Comparison of ENCODE assay signal across 11 cellular contexts in the genomic region with DNA sequence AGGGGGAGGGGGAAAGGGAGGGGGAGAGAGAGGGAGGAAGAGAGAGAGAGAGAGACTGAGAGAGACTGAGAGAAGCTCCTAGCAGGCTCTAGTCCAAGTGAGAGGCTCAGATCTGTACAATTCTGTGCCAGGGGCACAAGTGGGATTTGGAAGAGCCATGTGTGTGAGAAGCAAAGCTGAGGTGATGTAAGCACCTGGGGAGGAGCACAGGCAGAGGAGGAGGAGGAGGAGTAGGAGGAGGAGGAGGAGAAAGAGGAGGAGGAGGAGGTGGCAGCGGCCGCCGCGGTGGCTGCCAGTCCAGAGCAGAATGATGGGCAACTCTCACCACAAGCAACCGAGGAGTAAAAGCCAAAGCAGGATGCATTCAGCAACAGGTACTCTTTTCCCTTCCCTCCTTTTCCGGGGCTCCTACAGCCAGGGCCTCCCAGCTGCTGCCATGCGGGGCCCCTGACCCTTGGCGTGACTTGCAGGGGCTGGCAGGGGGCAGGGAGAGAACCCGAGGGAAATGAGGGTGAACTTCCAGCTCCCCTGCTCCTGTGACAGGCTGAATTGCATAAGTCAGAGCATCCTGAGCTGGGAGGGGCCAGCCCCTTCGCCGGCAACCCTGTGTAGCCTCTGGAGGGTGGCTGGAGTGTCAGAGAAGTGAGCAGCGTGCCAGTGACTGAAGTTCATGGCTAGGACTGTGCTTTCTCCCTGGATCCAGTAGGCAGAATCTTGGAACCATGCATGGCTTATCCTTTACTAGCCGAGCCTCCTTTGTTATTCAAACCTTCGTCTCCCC.
DNase-seq lines count a peak whose midpoint lies in the region; ATAC-seq, FAIRE-seq and TF ChIP-seq lines count a peak whose summit lies in the region.
"Had no signal": no experiment of that assay in that cellular context is flagged by ENCODE, and none has a peak within 500 bp of the region (broad histone marks: within the 10 kb centered on the region; RNA-seq: fewer than 3 reads in every experiment).

No MANE protein-coding gene starts in this region.

- POLR2A ChIA-PET in HEK293 (lab: Yijun Ruan, JAX) (interaction anchor here (1.0 kb wide), 1 partner anchor 11 kb away, joined by 3 read pairs; no protein-coding TSS in a partner anchor), SK-N-SH (lab: Yijun Ruan, JAX) (interaction anchor here (0.8 to 2.2 kb wide), 7 partner anchors 10 to 62 kb away, joined by 3 to 7 read pairs (median 4); partner anchors contain the start of gene RTL5)

- FAIRE-seq in GM19239 (lab: Jason Lieb, UNC), result no peak
- FAIRE-seq: endometrium had no signal

- TF ChIP-seq POLR2A in gastroesophageal sphincter (IDR thresholded peaks at IDR 0.05), result no peak

- H3K4me1 ChIP-seq in HEK293 (ENCODE audit: control insufficient read depth, insufficient read depth, low read length) (peaks cover 3% of the 10 kb centered on the region; the same call in 1 of the 2 replicates), SK-N-SH (ENCODE audit: control insufficient read depth in 1 of 2, insufficient read depth in 2 of 2, low read depth in 1 of 2, low read length in 1 of 2) (peaks cover 0 to 30% of the 10 kb centered on the region in 2 experiments; a peak in 1 of 4 replicates), gastroesophageal sphincter (peaks cover 0 to 31% (median 3%) of the 10 kb centered on the region in 3 donors), rectal smooth muscle tissue (ENCODE audit: control insufficient read depth, insufficient read depth, low read length) (peaks cover 7% of the 10 kb centered on the region)

- no peaks in the 10 kb centered on the region for H3K79me2 ChIP-seq in SK-N-SH (ENCODE audit: insufficient read depth)

- peak overlapping the region; percentile 44; the same call in 1 of the 2 replicates for H3K4me2 ChIP-seq in SK-N-SH

- DNase-seq in SK-N-SH, result no peak
- no peak for DNase-seq in HCEC 1CT
- DNase-seq in GM19239 (ENCODE audit: insufficient read length, low spot score), result no peak
- DNase-seq in NCI-H82 (lab: John Stamatoyannopoulos, UW), result no peak
- DNase-seq: COR-L47 had no signal

- no peak overlapping the region for H3K9ac ChIP-seq in SK-N-SH
- no peak overlapping the region for H3K9ac ChIP-seq in rectal smooth muscle tissue (ENCODE audit: low read length)
- H3K9ac ChIP-seq: GM23248 had no signal

- no peaks in the 10 kb centered on the region for H3K9me2 ChIP-seq in SK-N-SH

- TF ChIP-seq RAD21 in SK-N-SH (IDR thresholded peaks at IDR 0.05; ENCODE audit: low read length), result no peak

- no peak for TF ChIP-seq CTCF in HEK293 (tag by site-specific recombination; IDR thresholded peaks at IDR 0.05)
- no peak for TF ChIP-seq CTCF in SK-N-SH (IDR thresholded peaks at IDR 0.05)
- no peak for TF ChIP-seq CTCF in gastroesophageal sphincter (IDR thresholded peaks at IDR 0.05)

- H3K4me3 ChIP-seq in HEK293 (ENCODE audit: low read depth, low read length) (no peak overlapping the region), SK-N-SH (ENCODE audit: low read depth in 2 of 2, low read length in 1 of 2) (peak overlapping the region in 1 of 2 experiments; percentile 40; a peak in 2 of 4 replicates), gastroesophageal sphincter (peak overlapping the region; percentile 40 to 42), rectal smooth muscle tissue (ENCODE audit: low read length) (peak overlapping the region; percentile 2)
- H3K4me3 ChIP-seq: GM23248 had no signal

- peaks cover 67% of the 10 kb centered on the region for H3K27me3 ChIP-seq in SK-N-SH (ENCODE audit: insufficient read depth)
- no peaks in the 10 kb centered on the region for H3K27me3 ChIP-seq in gastroesophageal sphincter
- peaks cover 14% of the 10 kb centered on the region for H3K27me3 ChIP-seq in rectal smooth muscle tissue (ENCODE audit: control insufficient read depth, insufficient read depth, low read length)

- TF ChIP-seq EP300 in SK-N-SH (IDR thresholded peaks at IDR 0.05; ENCODE audit: borderline replicate concordance in 1 of 2, low read depth in 1 of 2, low read length in 1 of 2) (no peak), gastroesophageal sphincter (IDR thresholded peaks at IDR 0.05) (no peak)

- H3K27ac ChIP-seq in HEK293 (ENCODE audit: extremely low read depth, low read depth, low read length), result no peak overlapping the region
- H3K27ac ChIP-seq in SK-N-SH (ENCODE audit: low read depth in 2 of 2, low read length in 1 of 2), result peak overlapping the region in 1 of 2 experiments; percentile 45; a peak in 2 of 4 replicates
- H3K27ac ChIP-seq in gastroesophageal sphincter, result peak overlapping the region in 3 of 4 donors; percentile 45 to 69 (median 69)
- H3K27ac ChIP-seq in rectal smooth muscle tissue (ENCODE audit: low read depth, low read length), result peak overlapping the region; percentile 67
- H3K27ac ChIP-seq: GM23248 had no signal

- no peaks in the 10 kb centered on the region for H3K9me3 ChIP-seq in HEK293 (ENCODE audit: control insufficient read depth, insufficient read depth, low read depth, low read length)
- H3K9me3 ChIP-seq in SK-N-SH, result no peaks in the 10 kb centered on the region
- H3K9me3 ChIP-seq in gastroesophageal sphincter, result no peaks in the 10 kb centered on the region

- CTCF ChIA-PET in HEK293 (lab: Yijun Ruan, JAX), result interaction anchor here (1.1 to 2.2 kb wide), 3 partner anchors 9 to 210 kb away, joined by 3 to 12 read pairs (median 4); no protein-coding TSS in a partner anchor
- CTCF ChIA-PET in SK-N-SH (lab: Yijun Ruan, JAX), result interaction anchor here (1.3 to 5.6 kb wide), 7 partner anchors 9 to 56 kb away, joined by 3 to 34 read pairs (median 10); no protein-coding TSS in a partner anchor

- no peaks in the 10 kb centered on the region for H3K36me3 ChIP-seq in HEK293 (ENCODE audit: control insufficient read depth in 2 of 2, insufficient read depth in 1 of 2, low read length in 2 of 2)
- H3K36me3 ChIP-seq in SK-N-SH (replicated peaks in 1 of 2; ENCODE audit: control insufficient read depth in 1 of 2, insufficient read depth in 2 of 2, low read length in 1 of 2), result no peaks in the 10 kb centered on the region
- no peaks in the 10 kb centered on the region for H3K36me3 ChIP-seq in gastroesophageal sphincter
- H3K36me3 ChIP-seq in rectal smooth muscle tissue (ENCODE audit: control insufficient read depth, insufficient read depth, low read length), result no peaks in the 10 kb centered on the region

- no peak overlapping the region for H2AFZ ChIP-seq in SK-N-SH (ENCODE audit: low read depth)
- H2AFZ ChIP-seq: GM23248 had no signal

- H4K20me1 ChIP-seq in SK-N-SH (ENCODE audit: insufficient read depth), result no peaks in the 10 kb centered on the region

- peak; percentile 32 for ATAC-seq in gastroesophageal sphincter
- no peak for ATAC-seq in GM19397 (IDR thresholded peaks at IDR 0.05; ENCODE audit: unreplicated experiment)

- no peaks in the 10 kb centered on the region for H3F3A ChIP-seq in SK-N-SH (replicated peaks; ENCODE audit: insufficient read depth)

- WGBS in SK-N-SH (ENCODE audit: low lambda C conversion rate), result 24% methylated on average over 8 of the region's 14 CpGs
- 41% methylated on average over 5 of the region's 14 CpGs; no CpG with 5 or more reads in 1 of the 2 donors for WGBS in gastroesophageal sphincter (ENCODE audit: low coverage in 1 of 2), 2 donors

TF ChIP-seq in HEK293, 187 proteins besides CTCF, POLR2A, EP300 and RAD21 (continues in another document):
- TF ChIP-seq ZNF19 (tag by site-specific recombination; IDR thresholded peaks at IDR 0.05; ENCODE audit: low read depth), result no peak
- TF ChIP-seq, protein P1, sequence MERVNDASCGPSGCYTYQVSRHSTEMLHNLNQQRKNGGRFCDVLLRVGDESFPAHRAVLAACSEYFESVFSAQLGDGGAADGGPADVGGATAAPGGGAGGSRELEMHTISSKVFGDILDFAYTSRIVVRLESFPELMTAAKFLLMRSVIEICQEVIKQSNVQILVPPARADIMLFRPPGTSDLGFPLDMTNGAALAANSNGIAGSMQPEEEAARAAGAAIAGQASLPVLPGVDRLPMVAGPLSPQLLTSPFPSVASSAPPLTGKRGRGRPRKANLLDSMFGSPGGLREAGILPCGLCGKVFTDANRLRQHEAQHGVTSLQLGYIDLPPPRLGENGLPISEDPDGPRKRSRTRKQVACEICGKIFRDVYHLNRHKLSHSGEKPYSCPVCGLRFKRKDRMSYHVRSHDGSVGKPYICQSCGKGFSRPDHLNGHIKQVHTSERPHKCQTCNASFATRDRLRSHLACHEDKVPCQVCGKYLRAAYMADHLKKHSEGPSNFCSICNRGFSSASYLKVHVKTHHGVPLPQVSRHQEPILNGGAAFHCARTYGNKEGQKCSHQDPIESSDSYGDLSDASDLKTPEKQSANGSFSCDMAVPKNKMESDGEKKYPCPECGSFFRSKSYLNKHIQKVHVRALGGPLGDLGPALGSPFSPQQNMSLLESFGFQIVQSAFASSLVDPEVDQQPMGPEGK (tag by site-specific recombination; IDR thresholded peaks at IDR 0.05), result 0 out of 2 replicates have a peak, but pooled peaks have one; percentile 19

TF ChIP-seq in SK-N-SH, 30 proteins besides CTCF, POLR2A, EP300 and RAD21:
- TF ChIP-seq NFIC (IDR thresholded peaks at IDR 0.05; ENCODE audit: borderline replicate concordance) (no peak), MXI1 (IDR thresholded peaks at IDR 0.05; ENCODE audit: low read depth, low read length) (peak; percentile 39; the same call in 1 of the 2 replicates)
